In the genomic region with DNA sequence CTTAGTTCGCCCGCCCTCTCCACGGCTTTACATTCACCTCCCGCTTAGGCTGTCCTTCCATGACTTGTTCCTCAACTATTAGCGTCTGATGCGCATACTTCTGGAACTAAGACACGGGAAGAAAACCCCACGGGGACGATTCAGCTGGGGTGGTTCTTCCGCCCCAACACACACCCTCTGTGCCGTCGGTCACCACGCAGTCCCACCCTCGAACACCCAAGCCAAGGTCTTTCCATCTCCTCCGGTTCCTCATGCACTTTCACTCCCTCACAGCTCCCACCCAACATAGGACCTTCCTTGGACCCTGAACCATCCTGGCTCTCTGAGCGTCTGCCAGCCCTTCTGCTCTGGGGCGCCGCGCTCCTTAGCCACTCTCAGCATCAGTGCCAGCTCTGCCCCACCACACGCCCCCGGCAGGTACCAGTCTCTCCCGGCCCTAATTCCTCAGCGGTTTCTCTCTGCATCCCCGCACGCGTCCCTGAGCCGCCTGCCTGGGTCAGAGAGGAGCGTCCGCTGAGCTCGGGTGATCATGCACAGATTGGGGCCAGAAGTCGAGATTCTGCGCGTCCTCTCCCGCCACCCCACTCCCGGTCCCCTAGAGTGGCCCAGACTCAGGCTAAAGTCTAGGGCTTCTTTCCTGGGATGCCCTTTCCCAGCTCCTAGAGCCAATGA, we compare ENCODE assay signal across 24 cellular contexts. TPM values are rescaled to one million over a fixed set of nuclear protein-coding genes. Genes with fewer than 3 reads are reported as not detected.
DNase-seq lines count a peak whose midpoint lies in the region; ATAC-seq and TF ChIP-seq lines count a peak whose summit lies in the region.
"Had no signal": no experiment of that assay in that cellular context is flagged by ENCODE, and none has a peak within 500 bp of the region (broad histone marks: within the 10 kb centered on the region; RNA-seq: fewer than 3 reads in every experiment).

No MANE protein-coding gene starts in this region.

- intact Hi-C loops in activated CD4-positive, alpha-beta memory T cell treated with anti-CD3 and anti-CD28 coated beads for 36 hours (cut with micrococcal nuclease): no loop called here

- H3K4me1 Mint-ChIP-seq in stimulated activated naive CD8-positive, alpha-beta T cell treated with anti-CD3 and anti-CD28 coated beads, Interleukin-15, amount 100 ng/mL, for 72 hours: peaks cover 4% of the 10 kb centered on the region
- H3K4me1 Mint-ChIP-seq in glutamatergic neuron (ENCODE audit: low read depth, unreplicated experiment): no peaks in the 10 kb centered on the region
- peaks cover 4% of the 10 kb centered on the region for H3K4me1 Mint-ChIP-seq in nephron progenitor cell
- no peaks in the 10 kb centered on the region for H3K4me1 Mint-ChIP-seq in activated naive CD8-positive, alpha-beta T cell treated with anti-CD3 and anti-CD28 coated beads, Interleukin-2, amount 50 U/mL, for 24 hours
- no peaks in the 10 kb centered on the region for H3K4me1 Mint-ChIP-seq in activated CD4-positive, alpha-beta memory T cell treated with anti-CD3 and anti-CD28 coated beads for 36 hours (ENCODE audit: low read depth)
- H3K4me1 Mint-ChIP-seq: activated naive CD8-positive, alpha-beta T cell treated with anti-CD3 and anti-CD28 coated beads for 36 hours had no signal

- H3K36me3 Mint-ChIP-seq in glutamatergic neuron (ENCODE audit: unreplicated experiment): peaks cover 11% of the 10 kb centered on the region
- H3K36me3 Mint-ChIP-seq in nephron progenitor cell (ENCODE audit: low read depth): no peaks in the 10 kb centered on the region
- H3K36me3 Mint-ChIP-seq in activated naive CD8-positive, alpha-beta T cell treated with anti-CD3 and anti-CD28 coated beads, Interleukin-2, amount 50 U/mL, for 24 hours (ENCODE audit: low read depth): peaks cover 6% of the 10 kb centered on the region
- H3K36me3 Mint-ChIP-seq in activated CD4-positive, alpha-beta memory T cell treated with anti-CD3 and anti-CD28 coated beads for 36 hours: no peaks in the 10 kb centered on the region
- H3K36me3 Mint-ChIP-seq: activated naive CD8-positive, alpha-beta T cell treated with anti-CD3 and anti-CD28 coated beads for 36 hours had no signal

- H3K4me3 Mint-ChIP-seq in stimulated activated naive CD8-positive, alpha-beta T cell treated with anti-CD3 and anti-CD28 coated beads, Interleukin-15, amount 100 ng/mL, for 72 hours: no peak overlapping the region
- H3K4me3 Mint-ChIP-seq in glutamatergic neuron (ENCODE audit: unreplicated experiment) (peak overlapping the region; percentile 43), nephron progenitor cell (peak overlapping the region; percentile 60)
- no peak overlapping the region for H3K4me3 Mint-ChIP-seq in activated naive CD8-positive, alpha-beta T cell treated with anti-CD3 and anti-CD28 coated beads, Interleukin-2, amount 50 U/mL, for 24 hours
- H3K4me3 Mint-ChIP-seq in activated CD4-positive, alpha-beta memory T cell treated with anti-CD3 and anti-CD28 coated beads for 36 hours: no peak overlapping the region
- H3K4me3 Mint-ChIP-seq: activated naive CD8-positive, alpha-beta T cell treated with anti-CD3 and anti-CD28 coated beads for 36 hours; memory B cell; T-helper 2 cell treated with Interferon-gamma antibody and Interleukin-4, amounts not matched to agents 5 μg/mL and 100 μg/mL, for 36 hours had no signal

- peaks cover 63% of the 10 kb centered on the region for H3K27me3 Mint-ChIP-seq in stimulated activated naive CD8-positive, alpha-beta T cell treated with anti-CD3 and anti-CD28 coated beads, Interleukin-15, amount 100 ng/mL, for 72 hours
- H3K27me3 Mint-ChIP-seq in glutamatergic neuron (ENCODE audit: unreplicated experiment) (peaks cover 16% of the 10 kb centered on the region), nephron progenitor cell (ENCODE audit: low read depth, poor library complexity) (peaks cover 89% of the 10 kb centered on the region)
- peaks cover 37% of the 10 kb centered on the region for H3K27me3 Mint-ChIP-seq in activated naive CD8-positive, alpha-beta T cell treated with anti-CD3 and anti-CD28 coated beads, Interleukin-2, amount 50 U/mL, for 24 hours
- H3K27me3 Mint-ChIP-seq in activated CD4-positive, alpha-beta memory T cell treated with anti-CD3 and anti-CD28 coated beads for 36 hours: peaks cover 42% of the 10 kb centered on the region

- DNase-seq in stimulated activated naive CD8-positive, alpha-beta T cell treated with anti-CD3 and anti-CD28 coated beads, Interleukin-15, amount 100 ng/mL, for 72 hours: no peak
- no peak for DNase-seq in stimulated activated naive CD8-positive, alpha-beta T cell treated with anti-CD3 and anti-CD28 coated beads, Interleukin-15, Interleukin-2, amounts not matched to agents 100 U/mL and 50 U/mL, for 24 hours
- DNase-seq in glutamatergic neuron: no peak
- DNase-seq in nephron progenitor cell: no peak
- no peak for DNase-seq in activated naive CD8-positive, alpha-beta T cell treated with anti-CD3 and anti-CD28 coated beads, Interleukin-2, amount 50 U/mL, for 24 hours
- no peak for DNase-seq in activated CD4-positive, alpha-beta memory T cell treated with anti-CD3 and anti-CD28 coated beads for 36 hours
- DNase-seq in epidermal melanocyte (ENCODE audit: insufficient read length, low spot score): no peak
- DNase-seq: activated CD4-positive, alpha-beta T cell treated with anti-CD3 and anti-CD28 coated beads for 4 hours; activated effector memory CD4-positive, alpha-beta T cell treated with anti-CD3 and anti-CD28 coated beads, Interleukin-2, amount 50 U/mL, for 16 hours; activated naive CD8-positive, alpha-beta T cell treated with anti-CD3 and anti-CD28 coated beads for 36 hours; activated T-cell treated with anti-CD3 and anti-CD28 coated beads, Interleukin-2, amount 50 U/mL, for 1 hour; BE2C; DMS79; NCI-H1092; NCI-H1930; PC-3; stimulated activated CD8-positive, alpha-beta memory T cell treated with anti-CD3 and anti-CD28 coated beads, Interleukin-4, amount 100 ng/mL, for 48 hours had no signal

- peak; percentile 23 for ATAC-seq in stimulated activated naive CD8-positive, alpha-beta T cell treated with anti-CD3 and anti-CD28 coated beads, Interleukin-15, amount 100 ng/mL, for 72 hours
- no peak for ATAC-seq in stimulated activated naive CD8-positive, alpha-beta T cell treated with anti-CD3 and anti-CD28 coated beads, Interleukin-15, Interleukin-2, amounts not matched to agents 100 U/mL and 50 U/mL, for 24 hours
- no peak for ATAC-seq in activated naive CD8-positive, alpha-beta T cell treated with anti-CD3 and anti-CD28 coated beads, Interleukin-2, amount 50 U/mL, for 24 hours
- ATAC-seq in GM21528 (IDR thresholded peaks at IDR 0.05; ENCODE audit: low FRiP score, unreplicated experiment): no peak
- ATAC-seq: PC-3, Right ventricle myocardium inferior had no signal

- CTCF ChIA-PET in activated CD4-positive, alpha-beta memory T cell treated with anti-CD3 and anti-CD28 coated beads for 36 hours (lab: Charles Lee): no interaction called here

- peaks cover 3 to 6% of the 10 kb centered on the region in 2 donors for H3K9me3 Mint-ChIP-seq in stimulated activated naive CD8-positive, alpha-beta T cell treated with anti-CD3 and anti-CD28 coated beads, Interleukin-15, amount 100 ng/mL, for 72 hours
- peaks cover 3% of the 10 kb centered on the region for H3K9me3 Mint-ChIP-seq in glutamatergic neuron (ENCODE audit: unreplicated experiment)
- H3K9me3 Mint-ChIP-seq in nephron progenitor cell: peaks cover 32% of the 10 kb centered on the region
- H3K9me3 Mint-ChIP-seq in activated naive CD8-positive, alpha-beta T cell treated with anti-CD3 and anti-CD28 coated beads, Interleukin-2, amount 50 U/mL, for 24 hours: peaks cover 6% of the 10 kb centered on the region
- H3K9me3 Mint-ChIP-seq in activated CD4-positive, alpha-beta memory T cell treated with anti-CD3 and anti-CD28 coated beads for 36 hours: no peaks in the 10 kb centered on the region
- H3K9me3 Mint-ChIP-seq: T-helper 2 cell treated with Interferon-gamma antibody and Interleukin-4, amounts not matched to agents 5 μg/mL and 100 μg/mL, for 36 hours had no signal

- TF ChIP-seq CTCF in glutamatergic neuron (IDR thresholded peaks at IDR 0.05; ENCODE audit: partially characterized antibody, unreplicated experiment) (no peak), nephron progenitor cell (IDR thresholded peaks at IDR 0.05) (no peak)

- H3K27ac Mint-ChIP-seq in stimulated activated naive CD8-positive, alpha-beta T cell treated with anti-CD3 and anti-CD28 coated beads, Interleukin-15, amount 100 ng/mL, for 72 hours: no peak overlapping the region
- H3K27ac Mint-ChIP-seq in glutamatergic neuron (ENCODE audit: unreplicated experiment) (no peak overlapping the region), nephron progenitor cell (no peak overlapping the region)
- no peak overlapping the region for H3K27ac Mint-ChIP-seq in activated naive CD8-positive, alpha-beta T cell treated with anti-CD3 and anti-CD28 coated beads, Interleukin-2, amount 50 U/mL, for 24 hours
- H3K27ac Mint-ChIP-seq in activated CD4-positive, alpha-beta memory T cell treated with anti-CD3 and anti-CD28 coated beads for 36 hours: no peak overlapping the region
- H3K27ac Mint-ChIP-seq: activated naive CD8-positive, alpha-beta T cell treated with anti-CD3 and anti-CD28 coated beads for 36 hours; memory B cell; T-helper 2 cell treated with Interferon-gamma antibody and Interleukin-4, amounts not matched to agents 5 μg/mL and 100 μg/mL, for 36 hours had no signal

- POLR2A ChIA-PET in activated CD4-positive, alpha-beta memory T cell treated with anti-CD3 and anti-CD28 coated beads for 36 hours (lab: Charles Lee): no interaction called here

RNA-seq across cellular contexts. Expression of a gene that starts 0.5 kb away (rescaled TPM):
- not detected for total RNA-seq in glutamatergic neuron (ENCODE audit: unreplicated experiment)
- total RNA-seq in activated CD4-positive, alpha-beta memory T cell treated with anti-CD3 and anti-CD28 coated beads for 36 hours: not detected
- total RNA-seq: A673; activated naive CD8-positive, alpha-beta T cell treated with anti-CD3 and anti-CD28 coated beads for 36 hours; dermis microvascular lymphatic vessel endothelial cell; Right ventricle myocardium inferior; tibial nerve had no signal

Comparison
In these comparisons a context has a peak if more than half of its experiments do, and no peak if none do; other contexts are left out.
1. H3K4me3 Mint-ChIP-seq: peak in glutamatergic neuron (single experiment) and nephron progenitor cell (single experiment); none in stimulated activated naive CD8-positive, alpha-beta T cell treated with anti-CD3 and anti-CD28 coated beads, Interleukin-15, amount 100 ng/mL, for 72 hours (0 of 2), activated naive CD8-positive, alpha-beta T cell treated with anti-CD3 and anti-CD28 coated beads, Interleukin-2, amount 50 U/mL, for 24 hours (single experiment) and activated CD4-positive, alpha-beta memory T cell treated with anti-CD3 and anti-CD28 coated beads for 36 hours (single experiment).